ENCODE assay signal across 8 cellular contexts in genomic region chr13:45464687-45465453, GRCh38. TPM values are rescaled to one million over a fixed set of nuclear protein-coding genes. Genes with fewer than 3 reads are reported as not detected.
A peak's percentile ranks its signal among the peaks of the same experiment; 100 is the strongest.
DNase-seq lines count a peak whose midpoint lies in the region; ATAC-seq and TF ChIP-seq lines count a peak whose summit lies in the region.

TSS of gene COG3 (plus strand) at chr13:45464939. CDS start at chr13:45465037, 98 bp downstream.

- H3K9me3 Mint-ChIP-seq in immature natural killer cell = no peaks in the 10 kb centered on the region

- peak within 1 kb of the TSS; percentile 94 to 98 (median 95) for H3K4me3 Mint-ChIP-seq in immature natural killer cell

- peaks cover 3 to 5% (median 5%) of the 10 kb centered on the region in 3 donors for H3K27me3 Mint-ChIP-seq in immature natural killer cell (ENCODE audit: low read depth in 3 of 3)

- peak within 1 kb of the TSS; percentile 73 for H3K4me3 ChIP-seq in AG09309 (ENCODE audit: control insufficient read depth, low read depth, low read length)

- ATAC-seq in GM19023 (IDR thresholded peaks at IDR 0.05; ENCODE audit: unreplicated experiment) (peak; percentile 96), HG03280 (IDR thresholded peaks at IDR 0.05; ENCODE audit: unreplicated experiment) (peak; percentile 93)

- peak within 1 kb of the TSS; percentile 91 to 96 (median 95) for H3K27ac Mint-ChIP-seq in immature natural killer cell

- TF ChIP-seq CTCF in AG09309 (IDR thresholded peaks at IDR 0.05; ENCODE audit: control insufficient read depth, insufficient read depth, low read depth, low read length, missing control alignments) = no peak

- peaks cover 0 to 3% (median under 1%) of the 10 kb centered on the region in 3 donors for H3K36me3 Mint-ChIP-seq in immature natural killer cell

- H3K4me1 Mint-ChIP-seq in immature natural killer cell = peaks cover 46 to 55% of the 10 kb centered on the region in 2 donors

- DNase-seq in AG09309 (ENCODE audit: low read depth) (peak; percentile 92), NCI-H345 treated with DMSO at 0.1 percent for 48 hours (lab: John Stamatoyannopoulos, UW; ENCODE audit: unreplicated experiment) (peak; percentile 89), immature natural killer cell (peak; percentile 95 to 96 (median 95)), smooth muscle cell of the brain vasculature (ENCODE audit: low read depth, low spot score) (peak; percentile 91)
- peak; percentile 82 to 91 (median 86) for DNase-seq in activated CD4-positive, CD25-positive, alpha-beta regulatory T cell (lab: John Stamatoyannopoulos, UW)
- DNase-seq in central memory CD4-positive, alpha-beta T cell = peak; percentile 97

RNA-seq across cellular contexts. Expression of gene COG3, which starts in this region (rescaled TPM):
- 10 to 100 TPM; 25.5 to 48.2 (median 27.8) TPM for polyA plus RNA-seq in immature natural killer cell

Comparison
In these comparisons a context has a peak if more than half of its experiments do, and no peak if none do; other contexts are left out.
1. Peak in every context shown above with its lines: DNase-seq, ATAC-seq and H3K4me3 ChIP-seq.